ENCODE assay signal across 20 cellular contexts in the genomic region with DNA sequence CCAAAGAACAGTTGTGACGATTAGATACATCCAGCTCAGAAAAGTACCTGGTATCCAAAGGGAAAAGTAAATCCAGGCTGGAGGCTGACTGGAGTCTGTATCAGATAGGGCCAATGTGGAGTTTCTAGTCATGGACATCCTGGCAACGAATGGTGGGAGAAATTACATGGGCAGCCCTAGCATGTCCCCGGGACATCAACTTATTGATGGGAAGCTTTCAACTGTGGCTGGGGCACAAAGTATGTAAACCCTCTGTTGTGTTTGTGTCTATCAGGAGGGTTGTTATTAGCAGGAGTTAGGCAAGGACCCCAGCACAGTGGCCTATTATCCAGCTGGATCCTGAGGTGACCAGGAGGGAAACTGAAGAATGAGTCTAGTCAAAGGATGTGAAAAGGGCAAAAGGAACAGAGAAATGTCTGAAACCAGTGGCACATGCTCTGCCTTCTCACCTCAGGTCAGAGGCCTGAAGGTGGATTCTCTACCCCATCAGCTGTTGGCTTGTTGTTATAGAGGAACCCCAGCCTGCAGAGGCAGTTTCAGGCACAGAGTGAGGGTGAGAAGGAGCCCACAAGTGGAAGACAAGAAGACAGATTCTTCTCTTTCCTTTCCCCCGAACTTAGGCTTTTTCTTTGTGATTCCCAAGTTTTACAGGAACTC. TPM values are rescaled to one million over a fixed set of nuclear protein-coding genes. Genes with fewer than 3 reads are reported as not detected.
A peak's percentile ranks its signal among the peaks of the same experiment; 100 is the strongest.
DNase-seq lines count a peak whose midpoint lies in the region; ATAC-seq and TF ChIP-seq lines count a peak whose summit lies in the region.
"Had no signal": no experiment of that assay in that cellular context is flagged by ENCODE, and none has a peak within 500 bp of the region (broad histone marks: within the 10 kb centered on the region; RNA-seq: fewer than 3 reads in every experiment).

No MANE protein-coding gene starts in this region.

- no peak overlapping the region for H3K4me3 ChIP-seq in thyroid gland (replicated peaks in 1 of 3)
- H3K4me3 ChIP-seq: BLaER1, K562, skin epidermis, upper lobe of right lung had no signal

- DNase-seq in thyroid gland: no peak
- no peak for DNase-seq in stimulated activated CD4-positive, alpha-beta T cell treated with anti-CD3 and anti-CD28 coated beads, Interleukin-12 subunit alpha, Interleukin-12 subunit beta, amount 100 ng/mL, for 4 hours
- DNase-seq in kidney tubule cell (ENCODE audit: low spot score): no peak
- DNase-seq: effector memory CD4-positive, alpha-beta T cell; H9; left colon; NCI-H2171 treated with DMSO at 0.1 percent for 48 hours; upper lobe of right lung had no signal

- no peak for TF ChIP-seq POLR2A in thyroid gland (IDR thresholded peaks at IDR 0.05)

- no peak overlapping the region for H3K27ac ChIP-seq in thyroid gland
- H3K27ac ChIP-seq: BLaER1, skin epidermis, upper lobe of right lung had no signal

- peaks cover 11 to 13% of the 10 kb centered on the region in 2 donors for H3K4me1 ChIP-seq in thyroid gland

- no peak for TF ChIP-seq CTCF in thyroid gland (IDR thresholded peaks at IDR 0.05)

- WGBS in thyroid gland, 2 donors: 71 to 94% methylated on average over 4 of the region's 4 CpGs

- H3K27me3 ChIP-seq in thyroid gland: no peaks in the 10 kb centered on the region
- H3K27me3 ChIP-seq: BLaER1, upper lobe of right lung had no signal

- H3K9me3 ChIP-seq in thyroid gland: no peaks in the 10 kb centered on the region
- H3K9me3 ChIP-seq: BLaER1, upper lobe of right lung had no signal

- intact Hi-C loops in thyroid gland (cut with DNase I): no loop called here

- no peaks in the 10 kb centered on the region for H3K36me3 ChIP-seq in thyroid gland
- H3K36me3 ChIP-seq: BLaER1, upper lobe of right lung had no signal

- peak; percentile 54 for ATAC-seq in GM18519 (IDR thresholded peaks at IDR 0.05; ENCODE audit: low FRiP score, unreplicated experiment)
- peak; percentile 96 for ATAC-seq in GM19463 (IDR thresholded peaks at IDR 0.05; ENCODE audit: unreplicated experiment)
- peak; percentile 47 for ATAC-seq in HG02885 (IDR thresholded peaks at IDR 0.05; ENCODE audit: poor library complexity, unreplicated experiment)
- peak; percentile 91 for ATAC-seq in HG03575 (IDR thresholded peaks at IDR 0.05; ENCODE audit: extremely low read depth, insufficient number of reproducible peaks, low FRiP score, unreplicated experiment)
- ATAC-seq in SK-N-SH treated with all-trans-retinoic acid at 6 μM for 48 hours: no peak
- ATAC-seq: K562, left colon, upper lobe of right lung had no signal

TF ChIP-seq in SK-N-SH treated with all-trans-retinoic acid at 6 μM for 48 hours, 23 proteins besides CTCF, POLR2A, EP300 and RAD21:
- TF ChIP-seq ZFP3 (CRISPR knock-in tag; IDR thresholded peaks at IDR 0.05): no peak
- no peak for TF ChIP-seq TCF4 (CRISPR knock-in tag; IDR thresholded peaks at IDR 0.05; ENCODE audit: borderline replicate concordance)
- TF ChIP-seq ZNF70 (CRISPR knock-in tag; IDR thresholded peaks at IDR 0.05): no peak
- TF ChIP-seq SNAI2 (CRISPR knock-in tag; IDR thresholded peaks at IDR 0.05): no peak
- no peak for TF ChIP-seq CSDC2 (CRISPR knock-in tag; IDR thresholded peaks at IDR 0.05)
- TF ChIP-seq RARB (CRISPR knock-in tag; IDR thresholded peaks at IDR 0.05): no peak
- no peak for TF ChIP-seq ZC3H10 (CRISPR knock-in tag; IDR thresholded peaks at IDR 0.05)
- no peak for TF ChIP-seq ISL1 (CRISPR knock-in tag; IDR thresholded peaks at IDR 0.05)
- no peak for TF ChIP-seq ZNF565 (CRISPR knock-in tag; conservative IDR thresholded peaks at IDR 0.05; ENCODE audit: low read depth)
- TF ChIP-seq ZNF8 (CRISPR knock-in tag; IDR thresholded peaks at IDR 0.05): no peak
- no peak for TF ChIP-seq OSR1 (CRISPR knock-in tag; IDR thresholded peaks at IDR 0.05)
- TF ChIP-seq ZFP30 (CRISPR knock-in tag; IDR thresholded peaks at IDR 0.05): no peak
- TF ChIP-seq GLIS3 (CRISPR knock-in tag; IDR thresholded peaks at IDR 0.05): no peak

RNA-seq across cellular contexts. Expression of gene IFNW1, which starts 19.9 kb away (rescaled TPM):
- not detected for total RNA-seq in thyroid gland
- total RNA-seq: astrocyte, G401, H9, K562, left colon, neural crest cell, RPMI7951, upper lobe of right lung had no signal

RNA-seq across cellular contexts. Expression of gene IFNB1, which starts 44.0 kb away (rescaled TPM):
- not detected for total RNA-seq in thyroid gland
- total RNA-seq: G401, H9, K562, left colon, neural crest cell, RPMI7951, upper lobe of right lung had no signal

RNA-seq across cellular contexts. Expression of gene IFNA21, which starts 44.7 kb away (rescaled TPM):
- not detected for total RNA-seq in thyroid gland
- total RNA-seq: astrocyte, G401, H9, K562, left colon, neural crest cell, RPMI7951, upper lobe of right lung had no signal
